ENCODE assay signal across 14 cellular contexts in the genomic region with DNA sequence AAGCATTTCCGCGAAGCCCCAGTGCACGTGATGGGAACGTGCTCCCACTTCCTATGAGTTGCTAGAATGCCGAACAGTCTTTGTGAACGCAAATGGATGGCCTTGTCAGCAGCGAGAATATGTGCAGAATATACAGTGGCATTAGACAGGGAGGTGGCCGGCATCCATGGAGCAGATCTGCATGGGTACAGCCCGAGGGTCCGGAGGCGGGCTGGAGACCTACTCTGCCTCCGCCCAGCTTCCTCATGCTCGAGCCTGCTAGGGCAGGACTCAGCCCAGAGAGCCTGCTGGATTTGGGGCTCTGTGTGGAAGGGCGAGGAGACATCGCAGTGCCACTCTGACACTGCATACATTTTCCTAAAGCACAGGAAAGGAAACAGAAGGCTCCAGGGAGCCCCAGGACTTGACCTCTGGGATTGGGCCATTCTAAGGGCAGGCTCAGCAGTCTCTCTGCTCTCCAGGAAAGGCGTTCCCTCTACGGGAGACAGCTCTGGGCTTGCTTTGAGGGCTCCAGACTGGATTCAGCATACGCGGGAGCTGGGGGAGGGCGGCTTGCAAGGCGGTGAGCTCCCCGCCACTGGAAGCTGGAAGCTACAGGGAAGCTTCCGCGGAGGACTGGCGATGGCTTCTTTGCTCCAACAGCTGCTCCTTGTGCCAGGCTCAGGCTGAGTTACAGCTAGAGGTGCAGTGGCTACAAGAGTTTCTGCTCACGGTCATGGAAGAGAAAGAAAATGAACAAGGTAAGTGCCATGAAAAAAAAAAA.
"Had no signal": no experiment of that assay in that cellular context is flagged by ENCODE, and none has a peak within 500 bp of the region (broad histone marks: within the 10 kb centered on the region; RNA-seq: fewer than 3 reads in every experiment).

No MANE protein-coding gene starts in this region.

- H3K4me3 ChIP-seq: ascending aorta, gastroesophageal sphincter, heart right ventricle, tibial nerve had no signal

- ATAC-seq: gastroesophageal sphincter; heart right ventricle; stimulated activated naive B cell treated with anti-CD40 and anti-IgM and Interleukin-4, amounts not matched to agents 10 μg/mL and 1 μg/mL and 100 μg/mL, for 72 hours had no signal

- H3K9me3 ChIP-seq: ascending aorta, gastroesophageal sphincter had no signal

- H3K4me1 ChIP-seq: ascending aorta, gastroesophageal sphincter, heart right ventricle, tibial nerve had no signal

- H3K36me3 ChIP-seq: ascending aorta, gastroesophageal sphincter, heart right ventricle, tibial nerve had no signal

- H3K27ac ChIP-seq: ascending aorta, gastroesophageal sphincter, heart right ventricle, tibial nerve had no signal

- DNase-seq: activated CD4-positive, alpha-beta T cell treated with anti-CD3 and anti-CD28 coated beads, Interleukin-2, amount 50 U/mL, for 1 hour; activated naive CD4-positive, alpha-beta T cell treated with anti-CD3 and anti-CD28 coated beads, Interleukin-2, amount 10 ng/mL, durations not matched to agents 7 days and 5 days; activated T-cell treated with anti-CD3 and anti-CD28 coated beads, Interleukin-2, amount 50 U/mL, for 1 hour; heart right ventricle; left cardiac atrium; naive B cell; retina; stimulated activated CD4-positive, alpha-beta T cell treated with anti-CD3 and anti-CD28 coated beads, Interleukin-15, amount 100 ng/mL, for 24 hours; stimulated activated CD4-positive, alpha-beta T cell treated with anti-CD3 and anti-CD28 coated beads, Interleukin-4, amount 100 ng/mL, for 1 hour; stimulated activated naive B cell treated with anti-CD40 and anti-IgM and Interleukin-4, amounts not matched to agents 10 μg/mL and 1 μg/mL and 100 μg/mL, for 72 hours; SW 1271 had no signal

- H3K27me3 ChIP-seq: ascending aorta had no signal
